In genomic region chr14:70823281-70823680, GRCh38 we compare ENCODE assay signal across 1 cellular context.
TF ChIP-seq lines count a peak whose summit lies in the region.

No MANE protein-coding gene starts in this region.

TF ChIP-seq in SK-N-SH, 30 proteins besides CTCF, POLR2A, EP300 and RAD21 (continued from another document):
- TF ChIP-seq RFX5 (IDR thresholded peaks at IDR 0.05; ENCODE audit: low read length) = no peak
